In the genomic region with DNA sequence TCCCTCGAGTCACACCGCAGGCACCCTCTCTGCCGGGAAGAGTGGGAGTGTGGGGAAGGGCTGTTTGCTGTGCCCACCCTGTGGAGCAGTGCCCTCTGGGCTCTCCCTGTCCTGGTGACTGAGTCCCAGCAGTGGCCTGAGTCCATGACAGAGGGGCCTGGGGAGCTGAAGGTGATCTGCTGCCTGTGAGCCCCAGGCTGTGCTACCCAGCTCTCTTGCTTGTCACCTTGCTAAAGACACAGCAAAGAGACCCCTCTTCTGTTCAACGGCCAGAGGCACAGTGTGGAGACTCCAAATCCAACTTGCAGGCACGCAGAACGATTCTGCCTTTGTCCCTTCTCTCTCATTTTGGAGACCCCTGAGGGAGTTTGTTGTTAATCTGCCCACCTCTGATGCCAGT, we compare ENCODE assay signal across 13 cellular contexts.
"Had no signal": no experiment of that assay in that cellular context is flagged by ENCODE, and none has a peak within 500 bp of the region (broad histone marks: within the 10 kb centered on the region; RNA-seq: fewer than 3 reads in every experiment).

No MANE protein-coding gene starts in this region.

- DNase-seq: activated CD4-positive, alpha-beta T cell treated with anti-CD3 and anti-CD28 coated beads, Interleukin-2, amount 10 ng/mL, durations not matched to agents 7 days and 5 days; activated CD4-positive, CD25-positive, alpha-beta regulatory T cell; activated naive CD4-positive, alpha-beta T cell; activated naive CD8-positive, alpha-beta T cell treated with anti-CD3 and anti-CD28 coated beads, Interleukin-2, amount 10 ng/mL, durations not matched to agents 7 days and 5 days; esophagus squamous epithelium; left ventricle myocardium inferior; nephron progenitor cell; right lobe of liver; testis had no signal

- H3K9me3 Mint-ChIP-seq: activated CD4-positive, alpha-beta T cell treated with anti-CD3 and anti-CD28 coated beads, Interleukin-2, amount 10 ng/mL, durations not matched to agents 7 days and 5 days; activated naive CD8-positive, alpha-beta T cell treated with anti-CD3 and anti-CD28 coated beads, Interleukin-2, amount 10 ng/mL, durations not matched to agents 7 days and 5 days; activated T-helper 1 cell treated with anti-CD3 and anti-CD28 coated beads, Interleukin-12 subunit alpha, Interleukin-12 subunit beta, Interleukin-2, Interleukin-4 antibody, amounts not matched to agents 30 ng/mL and 10 ng/mL and 1 ng/mL, durations not matched to agents 14 hours and 24 hours and 36 hours; stimulated activated naive CD8-positive, alpha-beta T cell treated with anti-CD3 and anti-CD28 coated beads, Interleukin-15, Interleukin-2, amounts not matched to agents 100 ng/mL and 50 ng/mL, for 24 hours had no signal

- H3K4me1 Mint-ChIP-seq: activated CD4-positive, alpha-beta T cell treated with anti-CD3 and anti-CD28 coated beads, Interleukin-2, amount 10 ng/mL, durations not matched to agents 7 days and 5 days; activated naive CD8-positive, alpha-beta T cell treated with anti-CD3 and anti-CD28 coated beads, Interleukin-2, amount 10 ng/mL, durations not matched to agents 7 days and 5 days had no signal

- H3K27ac ChIP-seq: left ventricle myocardium inferior, right lobe of liver, testis had no signal

- H3K4me3 ChIP-seq: breast epithelium, esophagus squamous epithelium, left ventricle myocardium inferior, right lobe of liver, testis had no signal

- H3K36me3 Mint-ChIP-seq: activated naive CD8-positive, alpha-beta T cell treated with anti-CD3 and anti-CD28 coated beads, Interleukin-2, amount 10 ng/mL, durations not matched to agents 7 days and 5 days; memory B cell had no signal

- H3K4me3 Mint-ChIP-seq: activated CD4-positive, alpha-beta T cell treated with anti-CD3 and anti-CD28 coated beads, Interleukin-2, amount 10 ng/mL, durations not matched to agents 7 days and 5 days; activated naive CD8-positive, alpha-beta T cell treated with anti-CD3 and anti-CD28 coated beads, Interleukin-2, amount 10 ng/mL, durations not matched to agents 7 days and 5 days; activated T-helper 1 cell treated with anti-CD3 and anti-CD28 coated beads, Interleukin-12 subunit alpha, Interleukin-12 subunit beta, Interleukin-2, Interleukin-4 antibody, amounts not matched to agents 30 ng/mL and 10 ng/mL and 1 ng/mL, durations not matched to agents 14 hours and 24 hours and 36 hours; memory B cell; stimulated activated naive CD8-positive, alpha-beta T cell treated with anti-CD3 and anti-CD28 coated beads, Interleukin-15, Interleukin-2, amounts not matched to agents 100 ng/mL and 50 ng/mL, for 24 hours had no signal

- H3K27ac Mint-ChIP-seq: activated CD4-positive, alpha-beta T cell treated with anti-CD3 and anti-CD28 coated beads, Interleukin-2, amount 10 ng/mL, durations not matched to agents 7 days and 5 days; activated naive CD8-positive, alpha-beta T cell treated with anti-CD3 and anti-CD28 coated beads, Interleukin-2, amount 10 ng/mL, durations not matched to agents 7 days and 5 days; activated T-helper 1 cell treated with anti-CD3 and anti-CD28 coated beads, Interleukin-12 subunit alpha, Interleukin-12 subunit beta, Interleukin-2, Interleukin-4 antibody, amounts not matched to agents 30 ng/mL and 10 ng/mL and 1 ng/mL, durations not matched to agents 14 hours and 24 hours and 36 hours; memory B cell; stimulated activated naive CD8-positive, alpha-beta T cell treated with anti-CD3 and anti-CD28 coated beads, Interleukin-15, Interleukin-2, amounts not matched to agents 100 ng/mL and 50 ng/mL, for 24 hours had no signal
